ENCODE assay signal across 15 cellular contexts in genomic region chr16:65249768-65250167, GRCh38.
DNase-seq lines count a peak whose midpoint lies in the region; ATAC-seq, FAIRE-seq and TF ChIP-seq lines count a peak whose summit lies in the region.
"Had no signal": no experiment of that assay in that cellular context is flagged by ENCODE, and none has a peak within 500 bp of the region (broad histone marks: within the 10 kb centered on the region; RNA-seq: fewer than 3 reads in every experiment).

No MANE protein-coding gene starts in this region.

- ATAC-seq in HG03139 (IDR thresholded peaks at IDR 0.05; ENCODE audit: unreplicated experiment) (no peak), GM21529 (IDR thresholded peaks at IDR 0.05; ENCODE audit: unreplicated experiment) (no peak)
- ATAC-seq: A549; activated naive CD8-positive, alpha-beta T cell treated with anti-CD3 and anti-CD28 coated beads, Interleukin-2, amount 50 U/mL, for 24 hours had no signal

- no peaks in the 10 kb centered on the region for H4K20me1 ChIP-seq in keratinocyte (ENCODE audit: control insufficient read depth, extremely low read depth, insufficient read depth, low read length)

- H3K9me1 ChIP-seq in keratinocyte (ENCODE audit: control insufficient read depth, extremely low read depth, insufficient read depth, low read length) = no peaks in the 10 kb centered on the region

- dilution Hi-C loops in keratinocyte (cut with MboI; ENCODE audit: extremely low pct_ligation_motif_present, low sequenced_read_pairs) = no loop called here

- H3K27me3 ChIP-seq in keratinocyte (ENCODE audit: control insufficient read depth, extremely low read depth, insufficient read depth, low read length) = no peaks in the 10 kb centered on the region

- H3K9ac ChIP-seq in keratinocyte (ENCODE audit: control insufficient read depth, extremely low read depth, insufficient read depth, low read length) = no peak overlapping the region

- no peak overlapping the region for H3K27ac ChIP-seq in keratinocyte (ENCODE audit: control insufficient read depth, insufficient read depth, low read length)
- H3K27ac ChIP-seq: A549 had no signal

- no peak overlapping the region for H3K4me3 ChIP-seq in keratinocyte (ENCODE audit: control insufficient read depth in 2 of 3, extremely low read depth in 1 of 3, insufficient read depth in 2 of 3, low read depth in 1 of 3, low read length in 3 of 3)
- H3K4me3 ChIP-seq: A549 had no signal

- DNase-seq in AG20443 (ENCODE audit: low spot score) (peak; percentile 67), ecto neural progenitor cell (ENCODE audit: low spot score) (peak; percentile 44), keratinocyte (ENCODE audit: low read depth, low spot score) (no peak), posterior vena cava (ENCODE audit: low spot score) (peak; percentile 90), dermis blood vessel endothelial cell (no peak)
- no peak for DNase-seq in activated CD8-positive, alpha-beta memory T cell treated with anti-CD3 and anti-CD28 coated beads for 24 hours
- DNase-seq: activated naive CD8-positive, alpha-beta T cell treated with anti-CD3 and anti-CD28 coated beads, Interleukin-2, amount 50 U/mL, for 24 hours; Kasumi-1; NCI-H2171; T-helper 9 cell had no signal

- no peaks in the 10 kb centered on the region for H3K4me1 ChIP-seq in keratinocyte (ENCODE audit: control insufficient read depth, extremely low read depth, insufficient read depth, low read length)
- H3K4me1 ChIP-seq: A549 had no signal

- no peak for FAIRE-seq in keratinocyte (lab: Jason Lieb, UNC)
- FAIRE-seq: A549, endothelial cell of umbilical vein, GM12892 had no signal

- intact Hi-C loops in posterior vena cava (cut with DNase I) = no loop called here

- H3K36me3 ChIP-seq in keratinocyte (ENCODE audit: control insufficient read depth in 2 of 2, extremely low read depth in 1 of 2, insufficient read depth in 2 of 2, low read length in 2 of 2) = no peaks in the 10 kb centered on the region

- H3K4me2 ChIP-seq in keratinocyte (ENCODE audit: control insufficient read depth, extremely low read depth, insufficient read depth, low read depth, low read length) = no peak overlapping the region
- H3K4me2 ChIP-seq: A549 had no signal

- H2AFZ ChIP-seq in keratinocyte (ENCODE audit: control insufficient read depth, low read length) = peak overlapping the region; percentile 8

- no peaks in the 10 kb centered on the region for H3K79me2 ChIP-seq in keratinocyte (ENCODE audit: control insufficient read depth, insufficient read depth, low read length)

- TF ChIP-seq CTCF in keratinocyte (optimal IDR thresholded peaks at IDR 0.05 in 1 of 3, IDR thresholded peaks at IDR 0.05 in 1 of 3, conservative IDR thresholded peaks at IDR 0.05 in 1 of 3; ENCODE audit: extremely low read depth in 1 of 3, insufficient read depth in 2 of 3, low read length in 3 of 3) = peak in 1 of 3 experiments; percentile 15

- no peaks in the 10 kb centered on the region for H3K9me3 ChIP-seq in keratinocyte (ENCODE audit: control insufficient read depth, low read depth, low read length)
- H3K9me3 ChIP-seq: A549 had no signal

Comparison
In these comparisons a context has a peak if more than half of its experiments do, and no peak if none do; other contexts are left out.
1. DNase-seq: peak in AG20443 (single experiment), ecto neural progenitor cell (single experiment) and posterior vena cava (single experiment); none in keratinocyte (single experiment), dermis blood vessel endothelial cell (single experiment) and activated CD8-positive, alpha-beta memory T cell treated with anti-CD3 and anti-CD28 coated beads for 24 hours (single experiment).